ENCODE assay signal across 15 cellular contexts in the genomic region with DNA sequence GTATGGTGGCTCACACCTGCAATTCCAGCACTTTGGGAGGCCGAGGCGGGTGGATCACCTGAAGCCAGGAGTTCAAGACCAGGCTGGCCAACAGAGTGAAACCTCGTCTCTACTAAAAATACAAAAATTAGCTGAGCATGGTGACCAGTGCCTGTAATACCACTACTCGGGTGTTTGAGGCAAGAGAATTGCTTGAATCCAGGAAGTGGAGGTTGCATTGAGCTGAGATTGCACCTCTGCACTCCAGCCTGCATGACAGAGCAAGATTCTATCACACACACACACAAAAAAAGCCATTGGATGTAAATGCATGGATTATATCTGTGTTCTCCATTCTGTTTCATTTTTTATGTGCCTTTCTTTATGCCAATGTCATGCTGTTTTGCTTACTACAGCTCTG. TPM values are rescaled to one million over a fixed set of nuclear protein-coding genes. Genes with fewer than 3 reads are reported as not detected.
"Had no signal": no experiment of that assay in that cellular context is flagged by ENCODE, and none has a peak within 500 bp of the region (broad histone marks: within the 10 kb centered on the region; RNA-seq: fewer than 3 reads in every experiment).

No MANE protein-coding gene starts in this region.

RNA-seq across cellular contexts. Expression of gene KIR2DS4, which starts 8.1 kb away (rescaled TPM):
- total RNA-seq: activated CD4-positive, alpha-beta memory T cell treated with anti-CD3 and anti-CD28 coated beads, Interleukin-2, amount 10 ng/mL, durations not matched to agents 7 days and 5 days; activated T-helper 2 cell treated with anti-CD3 and anti-CD28 coated beads, Interferon-gamma antibody, Interleukin-2, Interleukin-4, amounts not matched to agents 10 μg/mL and 5 μg/mL and 100 μg/mL, durations not matched to agents 14 hours and 24 hours and 36 hours; ascending aorta; bronchial epithelial cell; cardiac muscle cell; T-helper 1 cell treated with Interleukin-12 subunit alpha and Interleukin-12 subunit beta and Interleukin-4 antibody, amounts not matched to agents 30 ng/mL and 1 ng/mL, for 36 hours; T-helper 17 cell; T-helper 2 cell treated with Interferon-gamma antibody and Interleukin-4, amounts not matched to agents 100 ng/mL and 5 ng/mL, for 36 hours; WTC11 had no signal
- polyA plus RNA-seq: adipose tissue, cardiac muscle cell had no signal

RNA-seq across cellular contexts. Expression of gene KIR3DL1, which starts 8.1 kb away (rescaled TPM):
- total RNA-seq: activated CD4-positive, alpha-beta T cell treated with anti-CD3 and anti-CD28 coated beads for 36 hours; activated CD4-positive, alpha-beta T cell treated with anti-CD3 and anti-CD28 coated beads, Interleukin-2, amount 10 ng/mL, durations not matched to agents 7 days and 5 days; activated T-helper 2 cell treated with anti-CD3 and anti-CD28 coated beads, Interferon-gamma antibody, Interleukin-2, Interleukin-4, amounts not matched to agents 10 μg/mL and 5 μg/mL and 100 μg/mL, durations not matched to agents 14 hours and 24 hours and 36 hours; ascending aorta; bronchial epithelial cell; cardiac muscle cell; T-helper 1 cell treated with Interleukin-12 subunit alpha and Interleukin-12 subunit beta and Interleukin-4 antibody, amounts not matched to agents 30 ng/mL and 1 ng/mL, for 36 hours; T-helper 17 cell; T-helper 2 cell treated with Interferon-gamma antibody and Interleukin-4, amounts not matched to agents 100 ng/mL and 5 ng/mL, for 36 hours; WTC11 had no signal
- polyA plus RNA-seq: adipose tissue, cardiac muscle cell had no signal

RNA-seq across cellular contexts. Expression of gene KIR2DL4, which starts 21.0 kb away (rescaled TPM):
- total RNA-seq: activated CD4-positive, alpha-beta memory T cell treated with anti-CD3 and anti-CD28 coated beads, Interleukin-2, amount 10 ng/mL, durations not matched to agents 7 days and 5 days; activated CD4-positive, alpha-beta T cell treated with anti-CD3 and anti-CD28 coated beads for 36 hours; activated CD8-positive, alpha-beta T cell treated with anti-CD3 and anti-CD28 coated beads, Interleukin-2, amount 10 ng/mL, durations not matched to agents 7 days and 5 days; activated naive CD8-positive, alpha-beta T cell treated with anti-CD3 and anti-CD28 coated beads, Interleukin-2, amount 10 ng/mL, durations not matched to agents 7 days and 5 days; activated T-helper 2 cell treated with anti-CD3 and anti-CD28 coated beads, Interferon-gamma antibody, Interleukin-2, Interleukin-4, amounts not matched to agents 10 μg/mL and 5 μg/mL and 100 μg/mL, durations not matched to agents 14 hours and 24 hours and 36 hours; ascending aorta; bronchial epithelial cell; cardiac muscle cell; T-helper 1 cell treated with Interleukin-12 subunit alpha and Interleukin-12 subunit beta and Interleukin-4 antibody, amounts not matched to agents 30 ng/mL and 1 ng/mL, for 36 hours; T-helper 17 cell; T-helper 2 cell treated with Interferon-gamma antibody and Interleukin-4, amounts not matched to agents 100 ng/mL and 5 ng/mL, for 36 hours; WTC11 had no signal
- polyA plus RNA-seq: adipose tissue, cardiac muscle cell had no signal

RNA-seq across cellular contexts. Expression of gene KIR3DL2, which starts 25.8 kb away (rescaled TPM):
- total RNA-seq: ascending aorta, bronchial epithelial cell, cardiac muscle cell, WTC11 had no signal
- polyA plus RNA-seq: cardiac muscle cell had no signal

RNA-seq across cellular contexts. Expression of gene FCAR, which starts 49.6 kb away (rescaled TPM):
- total RNA-seq: activated CD4-positive, alpha-beta memory T cell treated with anti-CD3 and anti-CD28 coated beads, Interleukin-2, amount 10 ng/mL, durations not matched to agents 7 days and 5 days; activated CD4-positive, alpha-beta T cell treated with anti-CD3 and anti-CD28 coated beads for 36 hours; activated CD4-positive, alpha-beta T cell treated with anti-CD3 and anti-CD28 coated beads, Interleukin-2, amount 10 ng/mL, durations not matched to agents 7 days and 5 days; activated CD8-positive, alpha-beta memory T cell treated with anti-CD3 and anti-CD28 coated beads, Interleukin-2, amount 10 ng/mL, durations not matched to agents 7 days and 5 days; activated CD8-positive, alpha-beta T cell treated with anti-CD3 and anti-CD28 coated beads, Interleukin-2, amount 10 ng/mL, durations not matched to agents 7 days and 5 days; activated T-helper 2 cell treated with anti-CD3 and anti-CD28 coated beads, Interferon-gamma antibody, Interleukin-2, Interleukin-4, amounts not matched to agents 10 μg/mL and 5 μg/mL and 100 μg/mL, durations not matched to agents 14 hours and 24 hours and 36 hours; ascending aorta; bronchial epithelial cell; cardiac muscle cell; T-helper 1 cell treated with Interleukin-12 subunit alpha and Interleukin-12 subunit beta and Interleukin-4 antibody, amounts not matched to agents 30 ng/mL and 1 ng/mL, for 36 hours; T-helper 2 cell treated with Interferon-gamma antibody and Interleukin-4, amounts not matched to agents 100 ng/mL and 5 ng/mL, for 36 hours had no signal
- polyA plus RNA-seq: cardiac muscle cell had no signal
